Comparison of ENCODE assay signal across 1 cellular context in the genomic region with DNA sequence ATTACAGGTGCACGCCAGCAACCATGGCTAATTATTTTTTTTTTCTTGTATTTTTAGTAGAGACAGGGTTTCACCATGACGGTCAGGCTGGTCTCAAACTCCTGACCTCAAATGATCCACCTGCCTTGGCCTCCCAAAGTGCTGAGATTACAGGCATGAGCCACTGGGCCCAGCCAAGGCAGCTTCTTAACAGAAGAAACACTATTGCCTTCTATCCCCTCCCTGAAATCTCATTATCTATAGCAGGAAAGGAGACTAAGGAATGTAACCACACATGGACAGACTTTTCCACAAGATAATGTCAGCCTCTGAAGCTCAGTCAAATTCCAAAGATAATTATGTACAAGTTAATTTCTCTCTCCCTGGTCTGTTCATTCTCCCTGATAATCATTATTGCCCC.
TF ChIP-seq lines count a peak whose summit lies in the region.

No MANE protein-coding gene starts in this region.

TF ChIP-seq in K562, 482 proteins besides CTCF, POLR2A, EP300 and RAD21 (continues in another document):
- TF ChIP-seq SP2 (IDR thresholded peaks at IDR 0.05; ENCODE audit: extremely low read depth, low read depth, low read length, poor library complexity, severe bottlenecking) (no peak), CSDE1 (IDR thresholded peaks at IDR 0.05) (no peak), ESRRA (IDR thresholded peaks at IDR 0.05; ENCODE audit: borderline replicate concordance, low read depth) (peak; percentile 30; the same call in 1 of the 2 replicates), MYBL2 (IDR thresholded peaks at IDR 0.05; ENCODE audit: low read depth) (no peak), MYBL2 (CRISPR knock-in tag; IDR thresholded peaks at IDR 0.05; ENCODE audit: borderline replicate concordance) (no peak), ETV5 (CRISPR knock-in tag; IDR thresholded peaks at IDR 0.05; ENCODE audit: low read depth) (no peak), THRAP3 (IDR thresholded peaks at IDR 0.05; ENCODE audit: borderline replicate concordance) (no peak), ARID1B (IDR thresholded peaks at IDR 0.05) (peak; percentile 82), HNRNPK (IDR thresholded peaks at IDR 0.05; ENCODE audit: low read depth, low read length, poor library complexity, severe bottlenecking) (no peak), TCF3 (CRISPR knock-in tag; IDR thresholded peaks at IDR 0.05) (peak; percentile 90), KLF13 (tag; IDR thresholded peaks at IDR 0.05; ENCODE audit: borderline replicate concordance, low read depth) (no peak), SIRT6 (IDR thresholded peaks at IDR 0.05; ENCODE audit: low read depth, low read length) (no peak), FOSL1 (tag; conservative IDR thresholded peaks at IDR 0.05) (0 out of 2 replicates have a peak, but pooled peaks have one; percentile 31), ETV1 (tag; conservative IDR thresholded peaks at IDR 0.05; ENCODE audit: low read depth) (no peak), ZNF785 (CRISPR knock-in tag; IDR thresholded peaks at IDR 0.05) (no peak), CCNT2 (IDR thresholded peaks at IDR 0.05; ENCODE audit: borderline replicate concordance, extremely low read depth, insufficient read length, low read depth, low read length) (no peak), POLR2G (IDR thresholded peaks at IDR 0.05; ENCODE audit: low read depth, low read length) (no peak), PURB (CRISPR knock-in tag; IDR thresholded peaks at IDR 0.05; ENCODE audit: low read depth) (no peak), KDM1A (IDR thresholded peaks at IDR 0.05) (peak; percentile 71 to 79), HLTF (IDR thresholded peaks at IDR 0.05) (no peak), NONO (IDR thresholded peaks at IDR 0.05; ENCODE audit: low read depth in 2 of 2, low read length in 1 of 2) (no peak), HNRNPUL1 (IDR thresholded peaks at IDR 0.05; ENCODE audit: low read length) (no peak), GATAD2A (IDR thresholded peaks at IDR 0.05) (no peak), KLF10 (CRISPR knock-in tag; IDR thresholded peaks at IDR 0.05) (no peak), ZNF75A (CRISPR knock-in tag; IDR thresholded peaks at IDR 0.05) (no peak), CBFA2T2 (conservative IDR thresholded peaks at IDR 0.05) (peak; percentile 69), TAF7 (tag; IDR thresholded peaks at IDR 0.05) (no peak), MEIS2 (IDR thresholded peaks at IDR 0.05; ENCODE audit: partially characterized antibody) (peak; percentile 3), U2AF1 (optimal IDR thresholded peaks at IDR 0.05; ENCODE audit: low read depth, low read length) (no peak), CAMTA2 (CRISPR knock-in tag; conservative IDR thresholded peaks at IDR 0.05) (no peak), EHMT2 (IDR thresholded peaks at IDR 0.05) (no peak), KAT2B (IDR thresholded peaks at IDR 0.05; ENCODE audit: low read depth, low read length) (no peak), SAFB (IDR thresholded peaks at IDR 0.05; ENCODE audit: borderline replicate concordance, low read depth, low read length) (no peak), KLF1 (tag; IDR thresholded peaks at IDR 0.05) (no peak), GABPB1 (CRISPR knock-in tag; IDR thresholded peaks at IDR 0.05) (no peak), ZKSCAN1 (IDR thresholded peaks at IDR 0.05; ENCODE audit: low read depth, low read length) (no peak), BHLHE40 (IDR thresholded peaks at IDR 0.05; ENCODE audit: low read length) (no peak)
- TF ChIP-seq, protein P1, sequence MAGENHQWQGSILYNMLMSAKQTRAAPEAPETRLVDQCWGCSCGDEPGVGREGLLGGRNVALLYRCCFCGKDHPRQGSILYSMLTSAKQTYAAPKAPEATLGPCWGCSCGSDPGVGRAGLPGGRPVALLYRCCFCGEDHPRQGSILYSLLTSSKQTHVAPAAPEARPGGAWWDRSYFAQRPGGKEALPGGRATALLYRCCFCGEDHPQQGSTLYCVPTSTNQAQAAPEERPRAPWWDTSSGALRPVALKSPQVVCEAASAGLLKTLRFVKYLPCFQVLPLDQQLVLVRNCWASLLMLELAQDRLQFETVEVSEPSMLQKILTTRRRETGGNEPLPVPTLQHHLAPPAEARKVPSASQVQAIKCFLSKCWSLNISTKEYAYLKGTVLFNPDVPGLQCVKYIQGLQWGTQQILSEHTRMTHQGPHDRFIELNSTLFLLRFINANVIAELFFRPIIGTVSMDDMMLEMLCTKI (IDR thresholded peaks at IDR 0.05; ENCODE audit: partially characterized antibody) = no peak
- TF ChIP-seq, protein P2, sequence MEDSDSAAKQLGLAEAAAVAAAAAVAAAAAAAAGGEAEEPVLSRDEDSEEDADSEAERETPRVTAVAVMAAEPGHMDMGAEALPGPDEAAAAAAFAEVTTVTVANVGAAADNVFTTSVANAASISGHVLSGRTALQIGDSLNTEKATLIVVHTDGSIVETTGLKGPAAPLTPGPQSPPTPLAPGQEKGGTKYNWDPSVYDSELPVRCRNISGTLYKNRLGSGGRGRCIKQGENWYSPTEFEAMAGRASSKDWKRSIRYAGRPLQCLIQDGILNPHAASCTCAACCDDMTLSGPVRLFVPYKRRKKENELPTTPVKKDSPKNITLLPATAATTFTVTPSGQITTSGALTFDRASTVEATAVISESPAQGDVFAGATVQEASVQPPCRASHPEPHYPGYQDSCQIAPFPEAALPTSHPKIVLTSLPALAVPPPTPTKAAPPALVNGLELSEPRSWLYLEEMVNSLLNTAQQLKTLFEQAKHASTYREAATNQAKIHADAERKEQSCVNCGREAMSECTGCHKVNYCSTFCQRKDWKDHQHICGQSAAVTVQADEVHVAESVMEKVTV (CRISPR knock-in tag; IDR thresholded peaks at IDR 0.05) = no peak
- TF ChIP-seq, protein P3, sequence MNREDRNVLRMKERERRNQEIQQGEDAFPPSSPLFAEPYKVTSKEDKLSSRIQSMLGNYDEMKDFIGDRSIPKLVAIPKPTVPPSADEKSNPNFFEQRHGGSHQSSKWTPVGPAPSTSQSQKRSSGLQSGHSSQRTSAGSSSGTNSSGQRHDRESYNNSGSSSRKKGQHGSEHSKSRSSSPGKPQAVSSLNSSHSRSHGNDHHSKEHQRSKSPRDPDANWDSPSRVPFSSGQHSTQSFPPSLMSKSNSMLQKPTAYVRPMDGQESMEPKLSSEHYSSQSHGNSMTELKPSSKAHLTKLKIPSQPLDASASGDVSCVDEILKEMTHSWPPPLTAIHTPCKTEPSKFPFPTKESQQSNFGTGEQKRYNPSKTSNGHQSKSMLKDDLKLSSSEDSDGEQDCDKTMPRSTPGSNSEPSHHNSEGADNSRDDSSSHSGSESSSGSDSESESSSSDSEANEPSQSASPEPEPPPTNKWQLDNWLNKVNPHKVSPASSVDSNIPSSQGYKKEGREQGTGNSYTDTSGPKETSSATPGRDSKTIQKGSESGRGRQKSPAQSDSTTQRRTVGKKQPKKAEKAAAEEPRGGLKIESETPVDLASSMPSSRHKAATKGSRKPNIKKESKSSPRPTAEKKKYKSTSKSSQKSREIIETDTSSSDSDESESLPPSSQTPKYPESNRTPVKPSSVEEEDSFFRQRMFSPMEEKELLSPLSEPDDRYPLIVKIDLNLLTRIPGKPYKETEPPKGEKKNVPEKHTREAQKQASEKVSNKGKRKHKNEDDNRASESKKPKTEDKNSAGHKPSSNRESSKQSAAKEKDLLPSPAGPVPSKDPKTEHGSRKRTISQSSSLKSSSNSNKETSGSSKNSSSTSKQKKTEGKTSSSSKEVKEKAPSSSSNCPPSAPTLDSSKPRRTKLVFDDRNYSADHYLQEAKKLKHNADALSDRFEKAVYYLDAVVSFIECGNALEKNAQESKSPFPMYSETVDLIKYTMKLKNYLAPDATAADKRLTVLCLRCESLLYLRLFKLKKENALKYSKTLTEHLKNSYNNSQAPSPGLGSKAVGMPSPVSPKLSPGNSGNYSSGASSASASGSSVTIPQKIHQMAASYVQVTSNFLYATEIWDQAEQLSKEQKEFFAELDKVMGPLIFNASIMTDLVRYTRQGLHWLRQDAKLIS (CRISPR knock-in tag; IDR thresholded peaks at IDR 0.05) = no peak
- TF ChIP-seq, protein P4, sequence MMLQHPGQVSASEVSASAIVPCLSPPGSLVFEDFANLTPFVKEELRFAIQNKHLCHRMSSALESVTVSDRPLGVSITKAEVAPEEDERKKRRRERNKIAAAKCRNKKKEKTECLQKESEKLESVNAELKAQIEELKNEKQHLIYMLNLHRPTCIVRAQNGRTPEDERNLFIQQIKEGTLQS (IDR thresholded peaks at IDR 0.05) = no peak
- TF ChIP-seq, protein P4 (CRISPR knock-in tag; conservative IDR thresholded peaks at IDR 0.05) = no peak
- TF ChIP-seq, protein P5, sequence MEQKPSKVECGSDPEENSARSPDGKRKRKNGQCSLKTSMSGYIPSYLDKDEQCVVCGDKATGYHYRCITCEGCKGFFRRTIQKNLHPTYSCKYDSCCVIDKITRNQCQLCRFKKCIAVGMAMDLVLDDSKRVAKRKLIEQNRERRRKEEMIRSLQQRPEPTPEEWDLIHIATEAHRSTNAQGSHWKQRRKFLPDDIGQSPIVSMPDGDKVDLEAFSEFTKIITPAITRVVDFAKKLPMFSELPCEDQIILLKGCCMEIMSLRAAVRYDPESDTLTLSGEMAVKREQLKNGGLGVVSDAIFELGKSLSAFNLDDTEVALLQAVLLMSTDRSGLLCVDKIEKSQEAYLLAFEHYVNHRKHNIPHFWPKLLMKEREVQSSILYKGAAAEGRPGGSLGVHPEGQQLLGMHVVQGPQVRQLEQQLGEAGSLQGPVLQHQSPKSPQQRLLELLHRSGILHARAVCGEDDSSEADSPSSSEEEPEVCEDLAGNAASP (IDR thresholded peaks at IDR 0.05) = no peak
- TF ChIP-seq, protein P6, sequence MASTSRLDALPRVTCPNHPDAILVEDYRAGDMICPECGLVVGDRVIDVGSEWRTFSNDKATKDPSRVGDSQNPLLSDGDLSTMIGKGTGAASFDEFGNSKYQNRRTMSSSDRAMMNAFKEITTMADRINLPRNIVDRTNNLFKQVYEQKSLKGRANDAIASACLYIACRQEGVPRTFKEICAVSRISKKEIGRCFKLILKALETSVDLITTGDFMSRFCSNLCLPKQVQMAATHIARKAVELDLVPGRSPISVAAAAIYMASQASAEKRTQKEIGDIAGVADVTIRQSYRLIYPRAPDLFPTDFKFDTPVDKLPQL (IDR thresholded peaks at IDR 0.05; ENCODE audit: extremely low read depth, insufficient read length) = no peak
- TF ChIP-seq, protein P7, sequence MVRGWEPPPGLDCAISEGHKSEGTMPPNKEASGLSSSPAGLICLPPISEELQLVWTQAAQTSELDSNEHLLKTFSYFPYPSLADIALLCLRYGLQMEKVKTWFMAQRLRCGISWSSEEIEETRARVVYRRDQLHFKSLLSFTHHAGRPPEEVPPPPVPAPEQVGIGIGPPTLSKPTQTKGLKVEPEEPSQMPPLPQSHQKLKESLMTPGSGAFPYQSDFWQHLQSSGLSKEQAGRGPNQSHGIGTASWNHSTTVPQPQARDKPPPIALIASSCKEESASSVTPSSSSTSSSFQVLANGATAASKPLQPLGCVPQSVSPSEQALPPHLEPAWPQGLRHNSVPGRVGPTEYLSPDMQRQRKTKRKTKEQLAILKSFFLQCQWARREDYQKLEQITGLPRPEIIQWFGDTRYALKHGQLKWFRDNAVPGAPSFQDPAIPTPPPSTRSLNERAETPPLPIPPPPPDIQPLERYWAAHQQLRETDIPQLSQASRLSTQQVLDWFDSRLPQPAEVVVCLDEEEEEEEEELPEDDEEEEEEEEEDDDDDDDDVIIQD (CRISPR knock-in tag; IDR thresholded peaks at IDR 0.05) = no peak
- TF ChIP-seq, protein P8, sequence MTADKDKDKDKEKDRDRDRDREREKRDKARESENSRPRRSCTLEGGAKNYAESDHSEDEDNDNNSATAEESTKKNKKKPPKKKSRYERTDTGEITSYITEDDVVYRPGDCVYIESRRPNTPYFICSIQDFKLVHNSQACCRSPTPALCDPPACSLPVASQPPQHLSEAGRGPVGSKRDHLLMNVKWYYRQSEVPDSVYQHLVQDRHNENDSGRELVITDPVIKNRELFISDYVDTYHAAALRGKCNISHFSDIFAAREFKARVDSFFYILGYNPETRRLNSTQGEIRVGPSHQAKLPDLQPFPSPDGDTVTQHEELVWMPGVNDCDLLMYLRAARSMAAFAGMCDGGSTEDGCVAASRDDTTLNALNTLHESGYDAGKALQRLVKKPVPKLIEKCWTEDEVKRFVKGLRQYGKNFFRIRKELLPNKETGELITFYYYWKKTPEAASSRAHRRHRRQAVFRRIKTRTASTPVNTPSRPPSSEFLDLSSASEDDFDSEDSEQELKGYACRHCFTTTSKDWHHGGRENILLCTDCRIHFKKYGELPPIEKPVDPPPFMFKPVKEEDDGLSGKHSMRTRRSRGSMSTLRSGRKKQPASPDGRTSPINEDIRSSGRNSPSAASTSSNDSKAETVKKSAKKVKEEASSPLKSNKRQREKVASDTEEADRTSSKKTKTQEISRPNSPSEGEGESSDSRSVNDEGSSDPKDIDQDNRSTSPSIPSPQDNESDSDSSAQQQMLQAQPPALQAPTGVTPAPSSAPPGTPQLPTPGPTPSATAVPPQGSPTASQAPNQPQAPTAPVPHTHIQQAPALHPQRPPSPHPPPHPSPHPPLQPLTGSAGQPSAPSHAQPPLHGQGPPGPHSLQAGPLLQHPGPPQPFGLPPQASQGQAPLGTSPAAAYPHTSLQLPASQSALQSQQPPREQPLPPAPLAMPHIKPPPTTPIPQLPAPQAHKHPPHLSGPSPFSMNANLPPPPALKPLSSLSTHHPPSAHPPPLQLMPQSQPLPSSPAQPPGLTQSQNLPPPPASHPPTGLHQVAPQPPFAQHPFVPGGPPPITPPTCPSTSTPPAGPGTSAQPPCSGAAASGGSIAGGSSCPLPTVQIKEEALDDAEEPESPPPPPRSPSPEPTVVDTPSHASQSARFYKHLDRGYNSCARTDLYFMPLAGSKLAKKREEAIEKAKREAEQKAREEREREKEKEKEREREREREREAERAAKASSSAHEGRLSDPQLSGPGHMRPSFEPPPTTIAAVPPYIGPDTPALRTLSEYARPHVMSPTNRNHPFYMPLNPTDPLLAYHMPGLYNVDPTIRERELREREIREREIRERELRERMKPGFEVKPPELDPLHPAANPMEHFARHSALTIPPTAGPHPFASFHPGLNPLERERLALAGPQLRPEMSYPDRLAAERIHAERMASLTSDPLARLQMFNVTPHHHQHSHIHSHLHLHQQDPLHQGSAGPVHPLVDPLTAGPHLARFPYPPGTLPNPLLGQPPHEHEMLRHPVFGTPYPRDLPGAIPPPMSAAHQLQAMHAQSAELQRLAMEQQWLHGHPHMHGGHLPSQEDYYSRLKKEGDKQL (CRISPR knock-in tag; IDR thresholded peaks at IDR 0.05; ENCODE audit: borderline replicate concordance) = no peak
- TF ChIP-seq, protein P9, sequence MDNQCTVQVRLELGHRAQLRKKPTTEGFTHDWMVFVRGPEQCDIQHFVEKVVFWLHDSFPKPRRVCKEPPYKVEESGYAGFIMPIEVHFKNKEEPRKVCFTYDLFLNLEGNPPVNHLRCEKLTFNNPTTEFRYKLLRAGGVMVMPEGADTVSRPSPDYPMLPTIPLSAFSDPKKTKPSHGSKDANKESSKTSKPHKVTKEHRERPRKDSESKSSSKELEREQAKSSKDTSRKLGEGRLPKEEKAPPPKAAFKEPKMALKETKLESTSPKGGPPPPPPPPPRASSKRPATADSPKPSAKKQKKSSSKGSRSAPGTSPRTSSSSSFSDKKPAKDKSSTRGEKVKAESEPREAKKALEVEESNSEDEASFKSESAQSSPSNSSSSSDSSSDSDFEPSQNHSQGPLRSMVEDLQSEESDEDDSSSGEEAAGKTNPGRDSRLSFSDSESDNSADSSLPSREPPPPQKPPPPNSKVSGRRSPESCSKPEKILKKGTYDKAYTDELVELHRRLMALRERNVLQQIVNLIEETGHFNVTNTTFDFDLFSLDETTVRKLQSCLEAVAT (IDR thresholded peaks at IDR 0.05) = peak in 1 of 2 experiments; percentile 71; a peak in 1 of 4 replicates
